Comparison of ENCODE assay signal across 9 cellular contexts in the genomic region with DNA sequence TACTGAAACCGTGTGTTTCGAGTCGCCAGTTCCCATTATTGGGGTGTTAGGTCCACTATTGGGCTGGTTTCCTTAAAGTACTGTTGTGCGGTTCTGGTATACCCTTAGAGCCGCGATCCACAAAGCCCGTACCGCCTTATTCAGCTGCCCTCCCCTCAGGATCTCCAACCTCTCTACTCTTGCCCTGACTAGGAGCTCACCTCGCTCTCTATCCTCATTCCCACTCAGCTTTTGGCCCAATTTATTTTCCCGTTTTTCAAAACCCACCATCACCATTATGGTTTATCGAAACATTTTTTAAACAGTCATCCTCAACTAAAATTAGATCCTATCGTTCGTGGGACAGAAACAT. TPM values are rescaled to one million over a fixed set of nuclear protein-coding genes. Genes with fewer than 3 reads are reported as not detected.
DNase-seq lines count a peak whose midpoint lies in the region; ATAC-seq, FAIRE-seq and TF ChIP-seq lines count a peak whose summit lies in the region.
"Had no signal": no experiment of that assay in that cellular context is flagged by ENCODE, and none has a peak within 500 bp of the region (broad histone marks: within the 10 kb centered on the region; RNA-seq: fewer than 3 reads in every experiment).

No MANE protein-coding gene starts in this region.

- no peaks in the 10 kb centered on the region for H3K36me3 ChIP-seq in keratinocyte (ENCODE audit: control insufficient read depth in 2 of 2, extremely low read depth in 1 of 2, insufficient read depth in 2 of 2, low read length in 2 of 2)
- H3K36me3 ChIP-seq in testis (ENCODE audit: low read depth, missing control alignments): no peaks in the 10 kb centered on the region

- WGBS in testis, 2 donors: 0% methylated on average over 12 to 13 of the region's 13 CpGs

- peak; percentile 76 for DNase-seq in NCI-H1092 treated with DMSO at 0.1 percent for 48 hours (lab: John Stamatoyannopoulos, UW)
- DNase-seq in NCI-H1092 (lab: John Stamatoyannopoulos, UW): no peak
- no peak for DNase-seq in astrocyte of the cerebellum (ENCODE audit: low read depth)
- DNase-seq in keratinocyte (ENCODE audit: low read depth, low spot score): no peak
- DNase-seq in testis: peak; percentile 31
- DNase-seq in left colon: no peak
- DNase-seq in activated CD4-positive, alpha-beta T cell treated with anti-CD3 and anti-CD28 coated beads, Interleukin-2, amount 50 U/mL, for 1 hour: no peak

- peak overlapping the region; percentile 73 for H3K9ac ChIP-seq in keratinocyte (ENCODE audit: control insufficient read depth, extremely low read depth, insufficient read depth, low read length)

- intact Hi-C loops in testis (cut with DNase I; ENCODE audit: low total_unique reads): no loop called here
- intact Hi-C loops in left colon (cut with DNase I, micrococcal nuclease): no loop called here

- no peaks in the 10 kb centered on the region for H3K9me1 ChIP-seq in keratinocyte (ENCODE audit: control insufficient read depth, extremely low read depth, insufficient read depth, low read length)

- in situ Hi-C loops in astrocyte of the cerebellum (cut with HindIII; ENCODE audit: low sequenced_read_pairs): no loop called here

- dilution Hi-C loops in keratinocyte (cut with MboI; ENCODE audit: extremely low pct_ligation_motif_present, low sequenced_read_pairs): no loop called here

- TF ChIP-seq POLR2A in testis (IDR thresholded peaks at IDR 0.05): no peak

- TF ChIP-seq CTCF in astrocyte of the cerebellum (IDR thresholded peaks at IDR 0.05; ENCODE audit: low read depth, low read length, missing control alignments): no peak
- TF ChIP-seq CTCF in keratinocyte (optimal IDR thresholded peaks at IDR 0.05 in 1 of 3, IDR thresholded peaks at IDR 0.05 in 1 of 3, conservative IDR thresholded peaks at IDR 0.05 in 1 of 3; ENCODE audit: extremely low read depth in 1 of 3, insufficient read depth in 2 of 3, low read length in 3 of 3): no peak
- no peak for TF ChIP-seq CTCF in testis (IDR thresholded peaks at IDR 0.05)

- H3K4me2 ChIP-seq in keratinocyte (ENCODE audit: control insufficient read depth, extremely low read depth, insufficient read depth, low read depth, low read length): peak overlapping the region; percentile 98

- peak overlapping the region; percentile 91 for H2AFZ ChIP-seq in keratinocyte (ENCODE audit: control insufficient read depth, low read length)

- H3K4me3 ChIP-seq in astrocyte of the cerebellum (ENCODE audit: low read depth, low read length): peak overlapping the region; percentile 73
- H3K4me3 ChIP-seq in keratinocyte (ENCODE audit: control insufficient read depth in 2 of 3, extremely low read depth in 1 of 3, insufficient read depth in 2 of 3, low read depth in 1 of 3, low read length in 3 of 3): peak overlapping the region; percentile 55 to 94 (median 89)
- peak overlapping the region; percentile 59 to 81 for H3K4me3 ChIP-seq in testis

- peaks cover 13% of the 10 kb centered on the region for H3K4me1 ChIP-seq in keratinocyte (ENCODE audit: control insufficient read depth, extremely low read depth, insufficient read depth, low read length)
- H3K4me1 ChIP-seq in testis: peaks cover 7% of the 10 kb centered on the region

- H3K79me2 ChIP-seq in keratinocyte (ENCODE audit: control insufficient read depth, insufficient read depth, low read length): no peaks in the 10 kb centered on the region

- H3K27me3 ChIP-seq in keratinocyte (ENCODE audit: control insufficient read depth, extremely low read depth, insufficient read depth, low read length): no peaks in the 10 kb centered on the region
- no peaks in the 10 kb centered on the region for H3K27me3 ChIP-seq in testis

- H3K27ac ChIP-seq in keratinocyte (ENCODE audit: control insufficient read depth, insufficient read depth, low read length) (peak overlapping the region; percentile 61), testis (peak overlapping the region; percentile 84 to 90)

- ATAC-seq in HG03342 (IDR thresholded peaks at IDR 0.05; ENCODE audit: unreplicated experiment) (no peak), left colon (no peak)

- H3K9me3 ChIP-seq in keratinocyte (ENCODE audit: control insufficient read depth, low read depth, low read length): no peaks in the 10 kb centered on the region
- no peaks in the 10 kb centered on the region for H3K9me3 ChIP-seq in testis

- no peaks in the 10 kb centered on the region for H4K20me1 ChIP-seq in keratinocyte (ENCODE audit: control insufficient read depth, extremely low read depth, insufficient read depth, low read length)

- FAIRE-seq in keratinocyte (lab: Jason Lieb, UNC): no peak

RNA-seq across cellular contexts. Expression of a gene that starts 0.5 kb away (rescaled TPM):
- polyA plus RNA-seq in keratinocyte (2.1 to 6.5 TPM (median 5.0 TPM) in 3 replicates), testis (ENCODE audit: insufficient read depth, low read depth, low replicate concordance) (16.4 TPM)
- not detected for polyA plus RNA-seq in keratinocyte (2011; ENCODE audit: low read depth)
- 2.3 and 3.2 TPM in 2 replicates for polyA plus RNA-seq in keratinocyte (2011; cell fraction: cytosol; rRNA removed)
- polyA plus RNA-seq in keratinocyte (2011; cell fraction: nucleus; rRNA removed): 3.5 and 3.6 TPM in 2 replicates
- 0.06 and 3.0 TPM in 2 replicates for polyA plus RNA-seq in keratinocyte (2012; ENCODE audit: low replicate concordance)
- 2.6 to 7.8 TPM (median 5.4 TPM) in 3 replicates for polyA minus RNA-seq in keratinocyte
- 4.8 TPM for polyA minus RNA-seq in keratinocyte (2011; cell fraction: cytosol; rRNA and poly(A)+ RNA removed)
- 0.42 and 2.9 TPM in 2 replicates for polyA minus RNA-seq in keratinocyte (2011; cell fraction: nucleus; rRNA and poly(A)+ RNA removed)
- total RNA-seq in testis (10 to 100 TPM; 11.4 to 13.9 TPM), left colon (1 to 10 TPM; 2.8 to 4.6 TPM)
- total RNA-seq: T-helper 1 cell treated with Interleukin-12 subunit alpha and Interleukin-12 subunit beta and Interleukin-4 antibody, amounts not matched to agents 30 ng/mL and 1 ng/mL, for 36 hours had no signal

Comparison
In these comparisons a context has a peak if more than half of its experiments do, and no peak if none do; other contexts are left out.
1. DNase-seq: peak in NCI-H1092 treated with DMSO at 0.1 percent for 48 hours (single experiment) and testis (single experiment); none in NCI-H1092 (single experiment), astrocyte of the cerebellum (single experiment), keratinocyte (single experiment), left colon (0 of 2) and activated CD4-positive, alpha-beta T cell treated with anti-CD3 and anti-CD28 coated beads, Interleukin-2, amount 50 U/mL, for 1 hour (single experiment).
2. Peak in every context shown above with its lines, with median percentiles within 50 percentile points of each other: H3K4me3 ChIP-seq.